In genomic region chr17:42310281-42311156, GRCh38 we compare ENCODE assay signal across 8 cellular contexts. TPM values are rescaled to one million over a fixed set of nuclear protein-coding genes. Genes with fewer than 3 reads are reported as not detected.
DNase-seq lines count a peak whose midpoint lies in the region; ATAC-seq and TF ChIP-seq lines count a peak whose summit lies in the region.

No MANE protein-coding gene starts in this region.

- H3K4me3 Mint-ChIP-seq in Calu3 (ENCODE audit: low read depth, unreplicated experiment) = no peak overlapping the region

- H3K27ac ChIP-seq in Panc1 (ENCODE audit: low read length) = peak overlapping the region; percentile 84
- H3K27ac ChIP-seq in esophagus muscularis mucosa (replicated peaks in 1 of 4) = peak overlapping the region; percentile 85 to 94 (median 88)

- H3K27me3 Mint-ChIP-seq in Calu3 (ENCODE audit: unreplicated experiment) = no peaks in the 10 kb centered on the region

- no peak for TF ChIP-seq POLR2A in esophagus muscularis mucosa (IDR thresholded peaks at IDR 0.05; ENCODE audit: low read depth)

- H3K36me3 ChIP-seq in Panc1 (ENCODE audit: control insufficient read depth, insufficient read depth, low read length) = no peaks in the 10 kb centered on the region
- H3K36me3 ChIP-seq in esophagus muscularis mucosa = peaks cover 41 to 93% (median 76%) of the 10 kb centered on the region in 4 donors

- H3K4me1 ChIP-seq in Panc1 (ENCODE audit: control insufficient read depth, insufficient read depth, low read length) = peaks cover 40% of the 10 kb centered on the region
- H3K4me1 ChIP-seq in esophagus muscularis mucosa = peaks cover 28 to 55% (median 49%) of the 10 kb centered on the region in 4 donors

- TF ChIP-seq EP300 in esophagus muscularis mucosa (IDR thresholded peaks at IDR 0.05) = no peak

- no peak for TF ChIP-seq CTCF in Calu3 (IDR thresholded peaks at IDR 0.05; ENCODE audit: unreplicated experiment)
- no peak for TF ChIP-seq CTCF in Panc1 (IDR thresholded peaks at IDR 0.05)
- TF ChIP-seq CTCF in esophagus muscularis mucosa (IDR thresholded peaks at IDR 0.05) = no peak
- TF ChIP-seq CTCF in retinal pigment epithelial cell (conservative IDR thresholded peaks at IDR 0.05; ENCODE audit: low read depth, low read length) = peak; percentile 19

- ATAC-seq in Panc1 (peak; percentile 6; the same call in 1 of the 2 replicates), GM18873 (IDR thresholded peaks at IDR 0.05; ENCODE audit: low FRiP score, unreplicated experiment) (no peak), HG03280 (IDR thresholded peaks at IDR 0.05; ENCODE audit: unreplicated experiment) (no peak)

- no peaks in the 10 kb centered on the region for H3K9me3 ChIP-seq in Panc1 (ENCODE audit: control insufficient read depth, insufficient read depth, low read depth, low read length)
- no peaks in the 10 kb centered on the region for H3K9me3 ChIP-seq in esophagus muscularis mucosa

- POLR2A ChIA-PET in Panc1 (lab: Charles Lee) = interaction anchor here (0.6 kb wide), 1 partner anchor 55 kb away, joined by 5 read pairs; no protein-coding TSS in a partner anchor

- CTCF ChIA-PET in Calu3 (lab: Charles Lee) = no interaction called here
- CTCF ChIA-PET in Panc1 (lab: Charles Lee) = interaction anchor here (0.7 kb wide), 1 partner anchor 58 kb away, joined by 3 read pairs; no protein-coding TSS in a partner anchor

- H3K36me3 Mint-ChIP-seq in Calu3 (ENCODE audit: insufficient read depth, unreplicated experiment) = peaks cover 30% of the 10 kb centered on the region

- H3K4me3 ChIP-seq in Panc1 (ENCODE audit: low read depth in 2 of 2, low read length in 2 of 2) (no peak overlapping the region), esophagus muscularis mucosa (no peak overlapping the region), retinal pigment epithelial cell (ENCODE audit: low read length) (no peak overlapping the region)

- WGBS in esophagus muscularis mucosa = 69% methylated on average over 20 of the region's 20 CpGs

- no peaks in the 10 kb centered on the region for H3K9me3 Mint-ChIP-seq in Calu3 (ENCODE audit: low read depth, unreplicated experiment)

- H3K27me3 ChIP-seq in Panc1 (ENCODE audit: control insufficient read depth, insufficient read depth, low read length) = no peaks in the 10 kb centered on the region
- H3K27me3 ChIP-seq in esophagus muscularis mucosa = peaks cover 0 to 4% (median 0%) of the 10 kb centered on the region in 4 donors

- DNase-seq in Calu3 (no peak), Panc1 (ENCODE audit: low read depth, low spot score) (no peak), esophagus muscularis mucosa (ENCODE audit: extremely low spot score) (no peak), retinal pigment epithelial cell (ENCODE audit: low read depth) (no peak), LoVo (ENCODE audit: low spot score) (no peak), hypothalamus (lab: John Stamatoyannopoulos, UW) (no peak)

- H3K27ac Mint-ChIP-seq in Calu3 (ENCODE audit: unreplicated experiment) = peak overlapping the region; percentile 24

- intact Hi-C loops in Calu3 (cut with micrococcal nuclease; ENCODE audit: unreplicated experiment) (no loop called here), Panc1 (cut with micrococcal nuclease; ENCODE audit: unreplicated experiment) (loop anchor here (10.0 kb wide), 1 partner anchor 214 kb away; no protein-coding TSS in a partner anchor), esophagus muscularis mucosa (cut with DNase I) (no loop called here)

- in situ Hi-C loops in Panc1 (cut with HindIII; ENCODE audit: low pct_unique_long_range_greater_than_20kb, low sequenced_read_pairs) = no loop called here

- H3K4me1 Mint-ChIP-seq in Calu3 (ENCODE audit: low read depth, unreplicated experiment) = no peaks in the 10 kb centered on the region

- no TSS peak for BruUV-seq in Calu3 (replicated peaks; lab: Mats Ljungman, UMichigan)
- no TSS peak for BruUV-seq in Panc1 (replicated peaks; lab: Mats Ljungman, UMichigan)

RNA-seq across cellular contexts. Expression of gene STAT5A, which starts 22.2 kb away (rescaled TPM):
- 3.1 and 3.9 TPM in 2 replicates for total RNA-seq in Calu3 (2022)
- total RNA-seq in Panc1 (2021; ENCODE audit: unreplicated experiment) = 26.7 TPM
- 37.3 TPM for polyA plus RNA-seq in Panc1 (2012; ENCODE audit: insufficient read length)
- total RNA-seq in esophagus muscularis mucosa = 10 to 100 TPM; 42.4 to 97.0 (median 62.7) TPM

RNA-seq across cellular contexts. Expression of gene STAT5B, which starts 34.3 kb away (rescaled TPM):
- 45.4 and 45.8 TPM in 2 replicates for total RNA-seq in Calu3 (2022)
- total RNA-seq in Panc1 (2021; ENCODE audit: unreplicated experiment) = 102 TPM
- polyA plus RNA-seq in Panc1 (2012; ENCODE audit: insufficient read length) = 66.5 TPM
- total RNA-seq in esophagus muscularis mucosa = 10 to 100 TPM; 75.0 to 93.4 (median 85.2) TPM
